26 cellular contexts compared by ENCODE assay signal in genomic region chr1:171254859-171255258, GRCh38. TPM values are rescaled to one million over a fixed set of nuclear protein-coding genes. Genes with fewer than 3 reads are reported as not detected.
A peak's percentile ranks its signal among the peaks of the same experiment; 100 is the strongest.
DNase-seq lines count a peak whose midpoint lies in the region; ATAC-seq, FAIRE-seq and TF ChIP-seq lines count a peak whose summit lies in the region.
"Had no signal": no experiment of that assay in that cellular context is flagged by ENCODE, and none has a peak within 500 bp of the region (broad histone marks: within the 10 kb centered on the region; RNA-seq: fewer than 3 reads in every experiment).

No MANE protein-coding gene starts in this region.

- no peak overlapping the region for H3K4me3 ChIP-seq in Caco-2 (ENCODE audit: low read depth, low read length)
- peak overlapping the region; percentile 16 for H3K4me3 ChIP-seq in OCI-LY3 (ENCODE audit: low read length)
- no peak overlapping the region for H3K4me3 ChIP-seq in brain microvascular endothelial cell (ENCODE audit: low read depth, low read length)
- H3K4me3 ChIP-seq in keratinocyte (ENCODE audit: control insufficient read depth in 2 of 3, extremely low read depth in 1 of 3, insufficient read depth in 2 of 3, low read depth in 1 of 3, low read length in 3 of 3) = no peak overlapping the region
- H3K4me3 ChIP-seq in uterus = no peak overlapping the region
- H3K4me3 ChIP-seq: dorsolateral prefrontal cortex, psoas muscle, spleen, tibial nerve had no signal

- H2AFZ ChIP-seq in OCI-LY3 (ENCODE audit: low read depth, low read length) (no peak overlapping the region), keratinocyte (ENCODE audit: control insufficient read depth, low read length) (peak overlapping the region; percentile 44)

- H3K79me2 ChIP-seq in OCI-LY3 (ENCODE audit: low read length) (peaks cover 13% of the 10 kb centered on the region), keratinocyte (ENCODE audit: control insufficient read depth, insufficient read depth, low read length) (no peaks in the 10 kb centered on the region)

- H3K9me3 ChIP-seq in Caco-2 (no peaks in the 10 kb centered on the region), OCI-LY3 (ENCODE audit: insufficient read depth, low read length) (no peaks in the 10 kb centered on the region), keratinocyte (ENCODE audit: control insufficient read depth, low read depth, low read length) (no peaks in the 10 kb centered on the region), uterus (no peaks in the 10 kb centered on the region)
- H3K9me3 ChIP-seq: psoas muscle, spleen, tibial nerve had no signal

- H3K27me3 ChIP-seq in Caco-2 (replicated peaks; ENCODE audit: control insufficient read depth, insufficient read depth, low read length) = no peaks in the 10 kb centered on the region
- H3K27me3 ChIP-seq in OCI-LY3 (ENCODE audit: low read depth, low read length) = no peaks in the 10 kb centered on the region
- H3K27me3 ChIP-seq in brain microvascular endothelial cell (replicated peaks) = no peaks in the 10 kb centered on the region
- H3K27me3 ChIP-seq in keratinocyte (ENCODE audit: control insufficient read depth, extremely low read depth, insufficient read depth, low read length) = no peaks in the 10 kb centered on the region
- no peaks in the 10 kb centered on the region for H3K27me3 ChIP-seq in uterus

- H3K9me3 Mint-ChIP-seq in Caco-2 (ENCODE audit: unreplicated experiment) = no peaks in the 10 kb centered on the region
- H3K9me3 Mint-ChIP-seq: activated CD4-positive, alpha-beta T cell treated with anti-CD3 and anti-CD28 coated beads, Interleukin-2, amount 10 ng/mL, durations not matched to agents 7 days and 5 days; activated T-helper 2 cell treated with anti-CD3 and anti-CD28 coated beads, Interferon-gamma antibody, Interleukin-2, Interleukin-4, amounts not matched to agents 10 μg/mL and 5 μg/mL and 100 μg/mL, durations not matched to agents 14 hours and 24 hours and 36 hours; CD4-positive, CD25-positive, alpha-beta regulatory T cell; nephron; stimulated activated naive CD8-positive, alpha-beta T cell treated with anti-CD3 and anti-CD28 coated beads, Interleukin-15, Interleukin-2, amounts not matched to agents 100 ng/mL and 50 ng/mL, for 24 hours had no signal

- no peak overlapping the region for H3K4me3 Mint-ChIP-seq in Caco-2 (ENCODE audit: unreplicated experiment)
- H3K4me3 Mint-ChIP-seq: activated CD4-positive, alpha-beta T cell treated with anti-CD3 and anti-CD28 coated beads, Interleukin-2, amount 10 ng/mL, durations not matched to agents 7 days and 5 days; CD4-positive, CD25-positive, alpha-beta regulatory T cell; stimulated activated naive CD8-positive, alpha-beta T cell treated with anti-CD3 and anti-CD28 coated beads, Interleukin-15, Interleukin-2, amounts not matched to agents 100 ng/mL and 50 ng/mL, for 24 hours; T-helper 17 cell had no signal

- TF ChIP-seq CTCF in Caco-2 (IDR thresholded peaks at IDR 0.05; ENCODE audit: insufficient read depth in 1 of 2, low read depth in 1 of 2, low read length in 1 of 2, severe bottlenecking in 1 of 2, unreplicated experiment in 1 of 2) (no peak), OCI-LY3 (IDR thresholded peaks at IDR 0.05; ENCODE audit: low read depth, low read length) (no peak), brain microvascular endothelial cell (IDR thresholded peaks at IDR 0.05; ENCODE audit: low read depth, low read length, missing control alignments) (no peak), keratinocyte (optimal IDR thresholded peaks at IDR 0.05 in 1 of 3, IDR thresholded peaks at IDR 0.05 in 1 of 3, conservative IDR thresholded peaks at IDR 0.05 in 1 of 3; ENCODE audit: extremely low read depth in 1 of 3, insufficient read depth in 2 of 3, low read length in 3 of 3) (no peak), uterus (IDR thresholded peaks at IDR 0.05) (no peak)

- H3K4me1 ChIP-seq in Caco-2 (peaks cover 31% of the 10 kb centered on the region), OCI-LY3 (ENCODE audit: low read length) (peaks cover 70% of the 10 kb centered on the region), keratinocyte (ENCODE audit: control insufficient read depth, extremely low read depth, insufficient read depth, low read length) (peaks cover 51% of the 10 kb centered on the region), uterus (no peaks in the 10 kb centered on the region)
- H3K4me1 ChIP-seq: psoas muscle had no signal

- CTCF ChIA-PET in Caco-2 (lab: Charles Lee) = interaction anchor here (1.7 to 1.9 kb wide), 2 partner anchors 10 to 59 kb away, joined by 9 to 11 read pairs; partner anchors contain the start of gene FMO4

- H3K4me2 ChIP-seq in OCI-LY3 (ENCODE audit: low read length) = peak overlapping the region; percentile 64
- peak overlapping the region; percentile 47 for H3K4me2 ChIP-seq in keratinocyte (ENCODE audit: control insufficient read depth, extremely low read depth, insufficient read depth, low read depth, low read length)

- dilution Hi-C loops in keratinocyte (cut with MboI; ENCODE audit: extremely low pct_ligation_motif_present, low sequenced_read_pairs) = no loop called here

- ATAC-seq in HG03097 (IDR thresholded peaks at IDR 0.05; ENCODE audit: low FRiP score, unreplicated experiment) = no peak
- no peak for ATAC-seq in GM18519 (IDR thresholded peaks at IDR 0.05; ENCODE audit: low FRiP score, unreplicated experiment)
- ATAC-seq: left lobe of liver, psoas muscle, T-helper 17 cell had no signal

- no peaks in the 10 kb centered on the region for H3K9me1 ChIP-seq in keratinocyte (ENCODE audit: control insufficient read depth, extremely low read depth, insufficient read depth, low read length)

- DNase-seq in Caco-2 = no peak
- DNase-seq in brain microvascular endothelial cell = peak; percentile 32
- no peak for DNase-seq in keratinocyte (ENCODE audit: low read depth, low spot score)
- DNase-seq in NCI-H1048 (lab: John Stamatoyannopoulos, UW) = no peak
- no peak for DNase-seq in uterus
- DNase-seq: activated CD4-positive, alpha-beta T cell treated with anti-CD3 and anti-CD28 coated beads, Interleukin-2, amount 10 ng/mL, durations not matched to agents 7 days and 5 days; CD4-positive, CD25-positive, alpha-beta regulatory T cell; dorsolateral prefrontal cortex; midbrain; MM.1S; NCI-H187; NCI-H748 treated with DMSO at 0.1 percent for 48 hours; psoas muscle; spleen; stimulated activated CD4-positive, alpha-beta T cell treated with anti-CD3 and anti-CD28 coated beads, Interleukin-4, amount 100 ng/mL, for 24 hours; T-helper 17 cell had no signal

- H3K9ac ChIP-seq in OCI-LY3 (ENCODE audit: low read length) = peak overlapping the region; percentile 47
- peak overlapping the region; percentile 4 for H3K9ac ChIP-seq in keratinocyte (ENCODE audit: control insufficient read depth, extremely low read depth, insufficient read depth, low read length)

- H3K27ac ChIP-seq in OCI-LY3 (ENCODE audit: low read length) (peak overlapping the region; percentile 95), brain microvascular endothelial cell (no peak overlapping the region), keratinocyte (ENCODE audit: control insufficient read depth, insufficient read depth, low read length) (peak overlapping the region; percentile 38), uterus (no peak overlapping the region)
- H3K27ac ChIP-seq: dorsolateral prefrontal cortex, psoas muscle, spleen, tibial nerve had no signal

- peaks cover 22% of the 10 kb centered on the region for H3K4me1 Mint-ChIP-seq in Caco-2 (ENCODE audit: low read depth, unreplicated experiment)

- H3K27me3 Mint-ChIP-seq in Caco-2 (ENCODE audit: insufficient read depth, unreplicated experiment) = no peaks in the 10 kb centered on the region

- H3K36me3 Mint-ChIP-seq in Caco-2 (ENCODE audit: insufficient read depth, unreplicated experiment) = no peaks in the 10 kb centered on the region
- H3K36me3 Mint-ChIP-seq: CD4-positive, CD25-positive, alpha-beta regulatory T cell had no signal

- BruUV-seq in Caco-2 (replicated peaks; lab: Mats Ljungman, UMichigan) = no TSS peak

- FAIRE-seq in keratinocyte (lab: Jason Lieb, UNC) = no peak

- no peak for TF ChIP-seq POLR2A in uterus (IDR thresholded peaks at IDR 0.05)

- H4K20me1 ChIP-seq in OCI-LY3 (ENCODE audit: insufficient read depth, low read length) = no peaks in the 10 kb centered on the region
- H4K20me1 ChIP-seq in keratinocyte (ENCODE audit: control insufficient read depth, extremely low read depth, insufficient read depth, low read length) = no peaks in the 10 kb centered on the region

- peak overlapping the region; percentile 26 for H3K27ac Mint-ChIP-seq in Caco-2 (ENCODE audit: unreplicated experiment)
- H3K27ac Mint-ChIP-seq: activated CD4-positive, alpha-beta T cell treated with anti-CD3 and anti-CD28 coated beads, Interleukin-2, amount 10 ng/mL, durations not matched to agents 7 days and 5 days; activated T-helper 2 cell treated with anti-CD3 and anti-CD28 coated beads, Interferon-gamma antibody, Interleukin-2, Interleukin-4, amounts not matched to agents 10 μg/mL and 5 μg/mL and 100 μg/mL, durations not matched to agents 14 hours and 24 hours and 36 hours; CD4-positive, CD25-positive, alpha-beta regulatory T cell; stimulated activated naive CD8-positive, alpha-beta T cell treated with anti-CD3 and anti-CD28 coated beads, Interleukin-15, Interleukin-2, amounts not matched to agents 100 ng/mL and 50 ng/mL, for 24 hours; T-helper 17 cell had no signal

- POLR2A ChIA-PET in Caco-2 (lab: Charles Lee) = no interaction called here

- intact Hi-C loops in Caco-2 (cut with micrococcal nuclease; ENCODE audit: unreplicated experiment) = loop anchor here (10.0 kb wide), 1 partner anchor 230 kb away; the partner anchor contains the start of gene PRRC2C
- intact Hi-C loops in uterus (cut with DNase I; ENCODE audit: low total_unique reads) = no loop called here

- H3K36me3 ChIP-seq in Caco-2 (ENCODE audit: control insufficient read depth, insufficient read depth, low read length) (no peaks in the 10 kb centered on the region), OCI-LY3 (replicated peaks; ENCODE audit: low read depth, low read length) (no peaks in the 10 kb centered on the region), brain microvascular endothelial cell (replicated peaks) (no peaks in the 10 kb centered on the region), keratinocyte (ENCODE audit: control insufficient read depth in 2 of 2, extremely low read depth in 1 of 2, insufficient read depth in 2 of 2, low read length in 2 of 2) (no peaks in the 10 kb centered on the region), uterus (no peaks in the 10 kb centered on the region)
- H3K36me3 ChIP-seq: spleen, tibial nerve had no signal

- in situ Hi-C loops in brain microvascular endothelial cell (cut with HindIII; ENCODE audit: low pct_ligation_motif_present, low sequenced_read_pairs) = no loop called here

RNA-seq across cellular contexts. Expression of gene FMO1, which starts 6.6 kb away (rescaled TPM):
- total RNA-seq in Caco-2 (2022) (0.77 TPM in 1 of 2 replicates, not detected in the other), uterus (10 to 100 TPM in 1 of 4 donors, 1 to 10 TPM in 2, under 1 TPM in 1; 0.77 to 14.1 (median 2.7) TPM)
- 0.07 to 0.17 TPM in 2 of 3 replicates, not detected in the other for polyA plus RNA-seq in keratinocyte
- not detected for polyA plus RNA-seq in keratinocyte (2011; ENCODE audit: low read depth)
- 0.04 TPM in 1 of 2 replicates, not detected in the other for polyA plus RNA-seq in keratinocyte (2011; cell fraction: cytosol; rRNA removed)
- not detected in 2 replicates for polyA plus RNA-seq in keratinocyte (2011; cell fraction: nucleus; rRNA removed)
- 0.30 TPM in 1 of 2 replicates, not detected in the other for polyA plus RNA-seq in keratinocyte (2012; ENCODE audit: low replicate concordance)
- 0.93 to 1.3 TPM in 2 of 3 replicates, not detected in the other for polyA minus RNA-seq in keratinocyte
- polyA minus RNA-seq in keratinocyte (2011; cell fraction: cytosol; rRNA and poly(A)+ RNA removed) = not detected
- not detected in 2 replicates for polyA minus RNA-seq in keratinocyte (2011; cell fraction: nucleus; rRNA and poly(A)+ RNA removed)
- total RNA-seq: activated CD4-positive, alpha-beta T cell treated with anti-CD3 and anti-CD28 coated beads, Interleukin-2, amount 10 ng/mL, durations not matched to agents 7 days and 5 days; activated T-helper 2 cell treated with anti-CD3 and anti-CD28 coated beads, Interferon-gamma antibody, Interleukin-2, Interleukin-4, amounts not matched to agents 10 μg/mL and 5 μg/mL and 100 μg/mL, durations not matched to agents 14 hours and 24 hours and 36 hours; CD4-positive, CD25-positive, alpha-beta regulatory T cell; glomerular endothelial cell; H7; left lobe of liver; spleen; T-helper 17 cell had no signal
- polyA plus RNA-seq: CD4-positive, CD25-positive, alpha-beta regulatory T cell had no signal

RNA-seq across cellular contexts. Expression of gene FMO4, which starts 59.1 kb away (rescaled TPM):
- total RNA-seq in Caco-2 (2022) = 2.3 and 3.8 TPM in 2 replicates
- polyA plus RNA-seq in keratinocyte = 2.9 to 6.2 TPM (median 4.7 TPM) in 3 replicates
- polyA plus RNA-seq in keratinocyte (2011; ENCODE audit: low read depth) = 1.9 TPM
- polyA plus RNA-seq in keratinocyte (2011; cell fraction: cytosol; rRNA removed) = 1.9 and 4.0 TPM in 2 replicates
- polyA plus RNA-seq in keratinocyte (2011; cell fraction: nucleus; rRNA removed) = 5.2 and 5.9 TPM in 2 replicates
- polyA plus RNA-seq in keratinocyte (2012; ENCODE audit: low replicate concordance) = 1.6 and 2.1 TPM in 2 replicates
- 0.39 to 4.1 TPM (median 3.6 TPM) in 3 replicates for polyA minus RNA-seq in keratinocyte
- polyA minus RNA-seq in keratinocyte (2011; cell fraction: cytosol; rRNA and poly(A)+ RNA removed) = 1.5 TPM
- 2.0 and 5.0 TPM in 2 replicates for polyA minus RNA-seq in keratinocyte (2011; cell fraction: nucleus; rRNA and poly(A)+ RNA removed)
- 10 to 100 TPM in 1 of 4 donors, 1 to 10 TPM in 2, not detected in 1; 1.8 to 10.7 (median 4.0) TPM for total RNA-seq in uterus

Comparison
In these comparisons a context has a peak if more than half of its experiments do, and no peak if none do; other contexts are left out.
1. H3K27ac ChIP-seq: peak in OCI-LY3 (single experiment) and keratinocyte (single experiment); none in brain microvascular endothelial cell (single experiment) and uterus (0 of 2).